18 cellular contexts compared by ENCODE assay signal in the genomic region with DNA sequence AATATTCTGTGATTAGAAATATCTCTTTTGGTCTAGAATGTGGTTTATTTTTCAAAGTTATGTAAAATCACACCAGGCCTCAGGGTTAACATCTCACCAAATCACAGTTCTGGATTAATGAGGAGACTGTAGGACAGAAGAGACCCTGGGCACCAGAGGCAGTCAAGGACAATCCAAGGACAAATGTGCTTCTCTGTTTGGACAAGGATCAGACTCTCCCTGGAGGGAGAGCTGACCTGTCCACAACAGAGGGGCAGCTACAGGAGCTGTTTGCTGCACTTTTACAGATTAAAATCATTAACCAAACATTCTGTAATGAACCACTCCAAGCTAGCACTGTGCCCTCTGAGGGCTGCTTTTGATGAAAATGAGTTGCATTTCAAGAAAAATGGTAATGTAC.
DNase-seq lines count a peak whose midpoint lies in the region; ATAC-seq, FAIRE-seq and TF ChIP-seq lines count a peak whose summit lies in the region.
"Had no signal": no experiment of that assay in that cellular context is flagged by ENCODE, and none has a peak within 500 bp of the region (broad histone marks: within the 10 kb centered on the region; RNA-seq: fewer than 3 reads in every experiment).

No MANE protein-coding gene starts in this region.

- peak overlapping the region; percentile 53; the same call in 1 of the 2 replicates for H2AFZ ChIP-seq in GM23338
- no peak overlapping the region for H2AFZ ChIP-seq in trophoblast cell (ENCODE audit: insufficient read depth, low read length, poor library complexity)

- no peak for DNase-seq in GM23338 (ENCODE audit: low spot score)
- DNase-seq in NCI-H146 treated with DMSO at 0.1 percent for 48 hours (lab: John Stamatoyannopoulos, UW; ENCODE audit: unreplicated experiment) = peak; percentile 34
- no peak for DNase-seq in trophoblast cell
- DNase-seq in small intestine = no peak
- DNase-seq in NCI-H510A treated with DMSO at 0.1 percent for 48 hours (lab: John Stamatoyannopoulos, UW) = no peak
- no peak for DNase-seq in mesenteric fat pad (ENCODE audit: low spot score)
- DNase-seq: C1 segment of cervical spinal cord; Calu3; CD4-positive, alpha-beta T cell; DMS 273 treated with DMSO at 0.1 percent for 48 hours had no signal

- peak overlapping the region; percentile 35 for H2BK120ac ChIP-seq in trophoblast cell (ENCODE audit: insufficient read depth, low read length, poor library complexity)

- H3K9ac ChIP-seq in trophoblast cell (ENCODE audit: low read length) = no peak overlapping the region

- no peak overlapping the region for H3K27ac ChIP-seq in GM23338 (ENCODE audit: low read depth)
- peak overlapping the region; percentile 55 for H3K27ac ChIP-seq in VCaP
- H3K27ac ChIP-seq in trophoblast cell (ENCODE audit: low read depth, low read length) = no peak overlapping the region
- no peak overlapping the region for H3K27ac ChIP-seq in small intestine (ENCODE audit: low read depth in 1 of 2, low read length in 1 of 2)
- H3K27ac ChIP-seq: HL-60 had no signal

- H3K4me1 ChIP-seq in GM23338 (ENCODE audit: insufficient read depth) = no peaks in the 10 kb centered on the region
- peaks cover 0 to 1% of the 10 kb centered on the region in 2 experiments for H3K4me1 ChIP-seq in trophoblast cell (ENCODE audit: control insufficient read depth in 1 of 2, insufficient read depth in 2 of 2, low read length in 2 of 2)
- no peaks in the 10 kb centered on the region for H3K4me1 ChIP-seq in small intestine (ENCODE audit: control insufficient read depth in 2 of 2, insufficient read depth in 1 of 2, low read depth in 1 of 2, low read length in 1 of 2)

- TF ChIP-seq CTCF in GM23338 (conservative IDR thresholded peaks at IDR 0.05; ENCODE audit: low read depth in 2 of 2) (no peak), VCaP (conservative IDR thresholded peaks at IDR 0.05) (no peak)

- no peaks in the 10 kb centered on the region for H3K9me2 ChIP-seq in GM23338 (ENCODE audit: insufficient read depth)

- no peak overlapping the region for H4K8ac ChIP-seq in trophoblast cell (ENCODE audit: low read depth, low read length)

- no peaks in the 10 kb centered on the region for H4K20me1 ChIP-seq in GM23338 (replicated peaks; ENCODE audit: insufficient read depth)

- H4K12ac ChIP-seq in trophoblast cell (ENCODE audit: low read depth, low read length) = no peak overlapping the region

- H3K27me3 Mint-ChIP-seq in GM23338 (ENCODE audit: insufficient read depth, low read depth, poor library complexity) = no peaks in the 10 kb centered on the region
- H3K27me3 Mint-ChIP-seq: B cell; CD4-positive, alpha-beta T cell had no signal

- H3K9me3 Mint-ChIP-seq in GM23338 = no peaks in the 10 kb centered on the region
- H3K9me3 Mint-ChIP-seq: CD4-positive, alpha-beta T cell had no signal

- peak overlapping the region; percentile 3 for H3K18ac ChIP-seq in trophoblast cell (ENCODE audit: low read length)

- peak overlapping the region; percentile 90 for H3K14ac ChIP-seq in trophoblast cell (ENCODE audit: low read length)

- H3K4me2 ChIP-seq in GM23338 (no peak overlapping the region), trophoblast cell (ENCODE audit: low read length) (no peak overlapping the region)

- peak overlapping the region; percentile 29 for H2BK5ac ChIP-seq in trophoblast cell (ENCODE audit: low read depth, low read length, poor library complexity)

- no peak for ATAC-seq in GM23338
- ATAC-seq: GM12878, HCT116 had no signal

- no peaks in the 10 kb centered on the region for H3K36me3 ChIP-seq in GM23338 (ENCODE audit: insufficient read depth)
- H3K36me3 ChIP-seq in trophoblast cell (ENCODE audit: control insufficient read depth in 1 of 2, insufficient read depth in 2 of 2, low read length in 2 of 2) = no peaks in the 10 kb centered on the region
- no peaks in the 10 kb centered on the region for H3K36me3 ChIP-seq in small intestine (ENCODE audit: control insufficient read depth in 2 of 2, insufficient read depth in 2 of 2, low read length in 2 of 2)

- H2AK5ac ChIP-seq in trophoblast cell (ENCODE audit: low read length) = no peak overlapping the region

- H3K4me3 ChIP-seq in GM23338 = no peak overlapping the region
- no peak overlapping the region for H3K4me3 ChIP-seq in trophoblast cell (ENCODE audit: low read depth, low read length)
- no peak overlapping the region for H3K4me3 ChIP-seq in small intestine (ENCODE audit: low read depth in 1 of 2, low read length in 2 of 2)
- H3K4me3 ChIP-seq: GM12878 had no signal

- H3K9me3 ChIP-seq in trophoblast cell (ENCODE audit: insufficient read depth, low read depth, low read length) = no peaks in the 10 kb centered on the region
- H3K9me3 ChIP-seq in small intestine (ENCODE audit: control insufficient read depth, low read depth) = no peaks in the 10 kb centered on the region

- peak overlapping the region; percentile 33 for H2BK12ac ChIP-seq in trophoblast cell (ENCODE audit: low read length)

- no peaks in the 10 kb centered on the region for H3F3A ChIP-seq in GM23338 (replicated peaks; ENCODE audit: low read depth)

- no peak overlapping the region for H3K27ac Mint-ChIP-seq in GM23338
- H3K27ac Mint-ChIP-seq: B cell; CD4-positive, alpha-beta T cell had no signal

- H3K79me2 ChIP-seq in GM23338 (replicated peaks; ENCODE audit: insufficient read depth) (no peaks in the 10 kb centered on the region), trophoblast cell (ENCODE audit: control insufficient read depth, insufficient read depth, low read length, poor library complexity) (no peaks in the 10 kb centered on the region)

- no peaks in the 10 kb centered on the region for H3K36me3 Mint-ChIP-seq in GM23338 (ENCODE audit: low read depth)

- no peak overlapping the region for H3K4me3 Mint-ChIP-seq in GM23338
- H3K4me3 Mint-ChIP-seq: B cell; CD4-positive, alpha-beta T cell had no signal

- no peak overlapping the region for H3K23ac ChIP-seq in trophoblast cell (ENCODE audit: low read length)

- H3K79me1 ChIP-seq in trophoblast cell (ENCODE audit: low read length) = peaks cover 12% of the 10 kb centered on the region

- H3K4ac ChIP-seq in trophoblast cell (ENCODE audit: low read depth, low read length) = no peak overlapping the region

- FAIRE-seq in small intestine (lab: Jason Lieb, UNC) = no peak
- FAIRE-seq: A204.1, GM12878, GM18507, H54 had no signal

- H3K27me3 ChIP-seq in GM23338 (ENCODE audit: insufficient read depth) = no peaks in the 10 kb centered on the region
- no peaks in the 10 kb centered on the region for H3K27me3 ChIP-seq in trophoblast cell (ENCODE audit: insufficient read depth, low read length)
- H3K27me3 ChIP-seq in small intestine (ENCODE audit: control insufficient read depth in 2 of 2, insufficient read depth in 2 of 2, low read length in 2 of 2) = no peaks in the 10 kb centered on the region

- H4K91ac ChIP-seq in trophoblast cell (ENCODE audit: low read depth, low read length) = peak overlapping the region; percentile 88

- H3K4me1 Mint-ChIP-seq in GM23338 = peaks cover 3% of the 10 kb centered on the region; the same call in 1 of the 3 replicates
- H3K4me1 Mint-ChIP-seq: B cell had no signal

TF ChIP-seq in GM23338, 12 proteins besides CTCF, POLR2A, EP300 and RAD21:
- TF ChIP-seq, protein P1, sequence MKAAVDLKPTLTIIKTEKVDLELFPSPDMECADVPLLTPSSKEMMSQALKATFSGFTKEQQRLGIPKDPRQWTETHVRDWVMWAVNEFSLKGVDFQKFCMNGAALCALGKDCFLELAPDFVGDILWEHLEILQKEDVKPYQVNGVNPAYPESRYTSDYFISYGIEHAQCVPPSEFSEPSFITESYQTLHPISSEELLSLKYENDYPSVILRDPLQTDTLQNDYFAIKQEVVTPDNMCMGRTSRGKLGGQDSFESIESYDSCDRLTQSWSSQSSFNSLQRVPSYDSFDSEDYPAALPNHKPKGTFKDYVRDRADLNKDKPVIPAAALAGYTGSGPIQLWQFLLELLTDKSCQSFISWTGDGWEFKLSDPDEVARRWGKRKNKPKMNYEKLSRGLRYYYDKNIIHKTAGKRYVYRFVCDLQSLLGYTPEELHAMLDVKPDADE (IDR thresholded peaks at IDR 0.05) = no peak
- no peak for TF ChIP-seq STAT1 (IDR thresholded peaks at IDR 0.05; ENCODE audit: unreplicated experiment)
- TF ChIP-seq, protein P2, sequence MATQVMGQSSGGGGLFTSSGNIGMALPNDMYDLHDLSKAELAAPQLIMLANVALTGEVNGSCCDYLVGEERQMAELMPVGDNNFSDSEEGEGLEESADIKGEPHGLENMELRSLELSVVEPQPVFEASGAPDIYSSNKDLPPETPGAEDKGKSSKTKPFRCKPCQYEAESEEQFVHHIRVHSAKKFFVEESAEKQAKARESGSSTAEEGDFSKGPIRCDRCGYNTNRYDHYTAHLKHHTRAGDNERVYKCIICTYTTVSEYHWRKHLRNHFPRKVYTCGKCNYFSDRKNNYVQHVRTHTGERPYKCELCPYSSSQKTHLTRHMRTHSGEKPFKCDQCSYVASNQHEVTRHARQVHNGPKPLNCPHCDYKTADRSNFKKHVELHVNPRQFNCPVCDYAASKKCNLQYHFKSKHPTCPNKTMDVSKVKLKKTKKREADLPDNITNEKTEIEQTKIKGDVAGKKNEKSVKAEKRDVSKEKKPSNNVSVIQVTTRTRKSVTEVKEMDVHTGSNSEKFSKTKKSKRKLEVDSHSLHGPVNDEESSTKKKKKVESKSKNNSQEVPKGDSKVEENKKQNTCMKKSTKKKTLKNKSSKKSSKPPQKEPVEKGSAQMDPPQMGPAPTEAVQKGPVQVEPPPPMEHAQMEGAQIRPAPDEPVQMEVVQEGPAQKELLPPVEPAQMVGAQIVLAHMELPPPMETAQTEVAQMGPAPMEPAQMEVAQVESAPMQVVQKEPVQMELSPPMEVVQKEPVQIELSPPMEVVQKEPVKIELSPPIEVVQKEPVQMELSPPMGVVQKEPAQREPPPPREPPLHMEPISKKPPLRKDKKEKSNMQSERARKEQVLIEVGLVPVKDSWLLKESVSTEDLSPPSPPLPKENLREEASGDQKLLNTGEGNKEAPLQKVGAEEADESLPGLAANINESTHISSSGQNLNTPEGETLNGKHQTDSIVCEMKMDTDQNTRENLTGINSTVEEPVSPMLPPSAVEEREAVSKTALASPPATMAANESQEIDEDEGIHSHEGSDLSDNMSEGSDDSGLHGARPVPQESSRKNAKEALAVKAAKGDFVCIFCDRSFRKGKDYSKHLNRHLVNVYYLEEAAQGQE (IDR thresholded peaks at IDR 0.05; ENCODE audit: unreplicated experiment) = no peak
- no peak for TF ChIP-seq ZNF114 (CRISPR knock-in tag; IDR thresholded peaks at IDR 0.05)
- no peak for TF ChIP-seq CREB1 (CRISPR knock-in tag; IDR thresholded peaks at IDR 0.05; ENCODE audit: low read depth)
TF ChIP-seq in GM23338: peak in this region for 0.
